Comparison of ENCODE assay signal across 2 cellular contexts in the genomic region with DNA sequence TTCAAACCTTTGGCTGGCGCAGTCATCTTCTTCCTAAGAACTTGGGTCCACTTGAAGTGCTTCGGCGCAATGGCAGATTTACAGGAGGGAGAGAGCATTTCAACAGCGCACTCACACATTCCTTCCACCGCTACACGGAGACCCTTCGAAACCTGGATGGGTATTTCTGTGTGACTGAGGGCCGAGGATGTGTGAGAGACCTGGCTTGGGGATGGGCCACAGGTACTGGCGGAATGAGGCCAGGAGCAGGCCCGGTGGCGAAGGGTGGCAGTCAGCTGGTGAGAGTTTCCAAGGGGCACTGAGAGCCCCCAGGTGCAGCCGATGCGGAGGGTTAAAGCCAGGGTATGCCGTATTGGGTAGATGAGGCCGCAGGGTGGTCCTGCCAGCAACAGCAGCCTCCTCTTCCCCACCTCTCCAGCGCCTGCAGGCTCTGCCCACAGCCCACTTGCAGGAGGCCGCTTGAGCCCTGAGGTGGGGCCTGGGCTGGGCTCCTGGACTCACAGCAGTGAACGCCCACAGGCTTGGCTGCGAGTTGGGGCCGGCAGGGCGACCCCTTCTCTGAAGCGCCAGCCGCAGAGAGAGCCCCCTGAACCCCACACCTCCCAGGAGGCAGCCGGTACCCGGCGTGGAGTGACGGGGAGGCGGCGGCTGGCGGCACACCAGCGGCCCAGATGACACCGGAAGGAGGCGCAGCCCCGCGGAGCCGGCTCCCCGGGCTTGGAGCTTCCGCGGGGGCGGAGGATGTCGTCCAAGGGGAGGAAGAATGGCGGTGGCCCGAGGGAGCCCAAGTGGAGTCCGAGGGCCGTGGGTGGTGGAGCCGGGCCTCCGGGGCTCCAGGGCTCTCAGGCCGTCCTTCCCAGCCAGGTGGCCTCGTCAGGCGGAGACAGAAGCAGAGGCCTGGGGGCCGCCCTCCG.
TF ChIP-seq lines count a peak whose summit lies in the region.

No MANE protein-coding gene starts in this region.

TF ChIP-seq in SK-N-SH treated with all-trans-retinoic acid at 6 μM for 48 hours, 23 proteins besides CTCF, POLR2A, EP300 and RAD21 (continued from another document):
- no peak for TF ChIP-seq ZC3H10 (CRISPR knock-in tag; IDR thresholded peaks at IDR 0.05)

TF ChIP-seq in SK-N-SH, 30 proteins besides CTCF, POLR2A, EP300 and RAD21 (continued from another document):
- TF ChIP-seq, protein P1, sequence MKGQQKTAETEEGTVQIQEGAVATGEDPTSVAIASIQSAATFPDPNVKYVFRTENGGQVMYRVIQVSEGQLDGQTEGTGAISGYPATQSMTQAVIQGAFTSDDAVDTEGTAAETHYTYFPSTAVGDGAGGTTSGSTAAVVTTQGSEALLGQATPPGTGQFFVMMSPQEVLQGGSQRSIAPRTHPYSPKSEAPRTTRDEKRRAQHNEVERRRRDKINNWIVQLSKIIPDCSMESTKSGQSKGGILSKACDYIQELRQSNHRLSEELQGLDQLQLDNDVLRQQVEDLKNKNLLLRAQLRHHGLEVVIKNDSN (IDR thresholded peaks at IDR 0.05; ENCODE audit: borderline replicate concordance, low read depth) = no peak
- TF ChIP-seq, protein P2, sequence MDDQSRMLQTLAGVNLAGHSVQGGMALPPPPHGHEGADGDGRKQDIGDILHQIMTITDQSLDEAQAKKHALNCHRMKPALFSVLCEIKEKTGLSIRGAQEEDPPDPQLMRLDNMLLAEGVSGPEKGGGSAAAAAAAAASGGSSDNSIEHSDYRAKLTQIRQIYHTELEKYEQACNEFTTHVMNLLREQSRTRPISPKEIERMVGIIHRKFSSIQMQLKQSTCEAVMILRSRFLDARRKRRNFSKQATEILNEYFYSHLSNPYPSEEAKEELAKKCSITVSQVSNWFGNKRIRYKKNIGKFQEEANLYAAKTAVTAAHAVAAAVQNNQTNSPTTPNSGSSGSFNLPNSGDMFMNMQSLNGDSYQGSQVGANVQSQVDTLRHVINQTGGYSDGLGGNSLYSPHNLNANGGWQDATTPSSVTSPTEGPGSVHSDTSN (IDR thresholded peaks at IDR 0.05) = no peak
- TF ChIP-seq FOXJ3 (CRISPR knock-in tag; IDR thresholded peaks at IDR 0.05) (no peak), RXRA (IDR thresholded peaks at IDR 0.05; ENCODE audit: borderline replicate concordance, low read depth) (no peak)
- TF ChIP-seq, protein P3, sequence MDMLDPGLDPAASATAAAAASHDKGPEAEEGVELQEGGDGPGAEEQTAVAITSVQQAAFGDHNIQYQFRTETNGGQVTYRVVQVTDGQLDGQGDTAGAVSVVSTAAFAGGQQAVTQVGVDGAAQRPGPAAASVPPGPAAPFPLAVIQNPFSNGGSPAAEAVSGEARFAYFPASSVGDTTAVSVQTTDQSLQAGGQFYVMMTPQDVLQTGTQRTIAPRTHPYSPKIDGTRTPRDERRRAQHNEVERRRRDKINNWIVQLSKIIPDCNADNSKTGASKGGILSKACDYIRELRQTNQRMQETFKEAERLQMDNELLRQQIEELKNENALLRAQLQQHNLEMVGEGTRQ (IDR thresholded peaks at IDR 0.05; ENCODE audit: borderline replicate concordance, low read depth, low read length) = no peak
